ENCODE assay signal across 12 cellular contexts in genomic region chr10:68469838-68470237, GRCh38. TPM values are rescaled to one million over a fixed set of nuclear protein-coding genes. Genes with fewer than 3 reads are reported as not detected.
DNase-seq lines count a peak whose midpoint lies in the region; ATAC-seq and TF ChIP-seq lines count a peak whose summit lies in the region.
"Had no signal": no experiment of that assay in that cellular context is flagged by ENCODE, and none has a peak within 500 bp of the region (broad histone marks: within the 10 kb centered on the region; RNA-seq: fewer than 3 reads in every experiment).

No MANE protein-coding gene starts in this region.

- no peak overlapping the region for H3K9ac ChIP-seq in fibroblast of lung (ENCODE audit: insufficient read depth, low read length)

- intact Hi-C loops in cardiac septum (cut with DNase I) (loop anchor here (10.0 kb wide), 1 partner anchor 65 kb away; the partner anchor contains the start of gene RUFY2), PC-9 (cut with micrococcal nuclease; ENCODE audit: unreplicated experiment) (no loop called here), left lung (cut with DNase I) (no loop called here)

- TF ChIP-seq CTCF in cardiac muscle cell (IDR thresholded peaks at IDR 0.05; ENCODE audit: low read depth, low read length) (no peak), PC-9 (conservative IDR thresholded peaks at IDR 0.05) (no peak), fibroblast of lung (conservative IDR thresholded peaks at IDR 0.05 in 1 of 2, IDR thresholded peaks at IDR 0.05 in 1 of 2; ENCODE audit: low read depth in 1 of 2, low read length in 2 of 2) (no peak), GM20000 (IDR thresholded peaks at IDR 0.05; ENCODE audit: extremely low read depth, missing control alignments) (no peak), left lung (IDR thresholded peaks at IDR 0.05) (no peak)

- H3K9me2 ChIP-seq in PC-9 (ENCODE audit: insufficient read depth) = no peaks in the 10 kb centered on the region

- H3K27me3 ChIP-seq in cardiac muscle cell (no peaks in the 10 kb centered on the region), PC-9 (ENCODE audit: insufficient read depth, low read depth) (no peaks in the 10 kb centered on the region), fibroblast of lung (ENCODE audit: control insufficient read depth, insufficient read depth, low read length) (no peaks in the 10 kb centered on the region), left lung (no peaks in the 10 kb centered on the region)
- H3K27me3 ChIP-seq: brain microvascular endothelial cell had no signal

- DNase-seq in cardiac muscle cell (ENCODE audit: low read depth in 1 of 2, low spot score in 1 of 2) (no peak), cardiac septum (ENCODE audit: low spot score) (no peak), PC-9 (no peak), fibroblast of lung (ENCODE audit: low read depth in 2 of 2) (no peak), kidney tubule cell (ENCODE audit: low spot score) (no peak), GM20000 (ENCODE audit: low spot score) (no peak), left lung (no peak)
- no peak for DNase-seq in stimulated activated naive CD4-positive, alpha-beta T cell (lab: John Stamatoyannopoulos, UW)
- DNase-seq: brain microvascular endothelial cell, C1 segment of cervical spinal cord, NCI-H2029 treated with DMSO at 0.1 percent for 48 hours, small intestine had no signal

- H3F3A ChIP-seq in PC-9 (ENCODE audit: insufficient read depth, low read depth) = peaks cover 12% of the 10 kb centered on the region

- no peak overlapping the region for H2AFZ ChIP-seq in PC-9
- no peak overlapping the region for H2AFZ ChIP-seq in fibroblast of lung (ENCODE audit: low read length)

- BruUV-seq in PC-9 (replicated peaks; lab: Mats Ljungman, UMichigan) = no TSS peak

- H3K4me1 ChIP-seq in cardiac muscle cell (ENCODE audit: low read depth) (no peaks in the 10 kb centered on the region), PC-9 (replicated peaks; ENCODE audit: insufficient read depth) (peaks cover 15% of the 10 kb centered on the region), fibroblast of lung (ENCODE audit: control insufficient read depth, extremely low read depth, insufficient read depth, low read length) (no peaks in the 10 kb centered on the region), left lung (peaks cover 6 to 22% of the 10 kb centered on the region in 2 donors)

- H3K36me3 ChIP-seq in cardiac muscle cell = peaks cover 17% of the 10 kb centered on the region
- no peaks in the 10 kb centered on the region for H3K36me3 ChIP-seq in PC-9 (ENCODE audit: low read depth)
- H3K36me3 ChIP-seq in fibroblast of lung (ENCODE audit: control insufficient read depth, insufficient read depth, low read length) = no peaks in the 10 kb centered on the region
- peaks cover 0 to 23% of the 10 kb centered on the region in 2 donors for H3K36me3 ChIP-seq in left lung
- H3K36me3 ChIP-seq: brain microvascular endothelial cell had no signal

- CTCF ChIA-PET in PC-9 (lab: Charles Lee) = no interaction called here

- H3K27ac ChIP-seq in cardiac muscle cell (no peak overlapping the region), PC-9 (no peak overlapping the region), fibroblast of lung (ENCODE audit: insufficient read depth, low read length) (no peak overlapping the region), left lung (no peak overlapping the region)
- H3K27ac ChIP-seq: brain microvascular endothelial cell had no signal

- peak overlapping the region; percentile 64 for H3K4me3 ChIP-seq in cardiac muscle cell
- no peak overlapping the region for H3K4me3 ChIP-seq in PC-9
- peak overlapping the region in 3 of 4 experiments; percentile 86 to 91 (median 87) for H3K4me3 ChIP-seq in fibroblast of lung (replicated peaks in 1 of 4; ENCODE audit: control extremely low read depth in 1 of 4, insufficient read depth in 1 of 4, low read depth in 3 of 4, low read length in 4 of 4)
- no peak overlapping the region for H3K4me3 ChIP-seq in left lung

- H3K4me2 ChIP-seq in PC-9 = peak overlapping the region; percentile 93
- H3K4me2 ChIP-seq in fibroblast of lung (ENCODE audit: extremely low read depth, insufficient read depth, low read length) = peak overlapping the region; percentile 94

- H3K79me2 ChIP-seq in PC-9 (ENCODE audit: low read depth) (peaks cover 26% of the 10 kb centered on the region), fibroblast of lung (ENCODE audit: control insufficient read depth, insufficient read depth, low read length) (peaks cover 18% of the 10 kb centered on the region)

- no peaks in the 10 kb centered on the region for H3K9me3 ChIP-seq in cardiac muscle cell (ENCODE audit: low read depth)
- no peaks in the 10 kb centered on the region for H3K9me3 ChIP-seq in PC-9 (ENCODE audit: insufficient read depth, low read depth)
- H3K9me3 ChIP-seq in fibroblast of lung (ENCODE audit: control insufficient read depth, insufficient read depth, low read depth, low read length) = no peaks in the 10 kb centered on the region
- H3K9me3 ChIP-seq in left lung = no peaks in the 10 kb centered on the region

- POLR2A ChIA-PET in PC-9 (lab: Charles Lee; ENCODE audit: unreplicated experiment) = no interaction called here

- H4K20me1 ChIP-seq in PC-9 (ENCODE audit: insufficient read depth) (no peaks in the 10 kb centered on the region), fibroblast of lung (ENCODE audit: control insufficient read depth, extremely low read depth, insufficient read depth, low read length) (no peaks in the 10 kb centered on the region)

- ATAC-seq in left lung = no peak

RNA-seq across cellular contexts. Expression of gene DNA2, which starts 1.9 kb away (rescaled TPM):
- 5.4 and 8.1 TPM in 2 replicates for total RNA-seq in cardiac muscle cell
- polyA plus RNA-seq in cardiac muscle cell = 3.4 and 4.0 TPM in 2 replicates
- 3.5 TPM for total RNA-seq in cardiac septum
- 27.5 and 33.4 TPM in 2 replicates for total RNA-seq in PC-9 (2021)
- total RNA-seq in fibroblast of lung = 5.6 and 6.4 TPM in 2 replicates
- 2.6 and 5.7 TPM in 2 replicates for polyA plus RNA-seq in fibroblast of lung
- 1.4 and 3.3 TPM in 2 replicates for polyA plus RNA-seq in fibroblast of lung (2012)
- polyA minus RNA-seq in fibroblast of lung (ENCODE audit: low replicate concordance) = not detected in 2 replicates
- total RNA-seq in left lung = 1 to 10 TPM; 7.2 to 8.7 TPM

RNA-seq across cellular contexts. Expression of gene SLC25A16, which starts 57.5 kb away (rescaled TPM):
- total RNA-seq in cardiac muscle cell (3.8 and 4.7 TPM in 2 replicates), cardiac septum (16.5 TPM), PC-9 (2021) (12.6 and 20.3 TPM in 2 replicates), fibroblast of lung (8.2 and 15.7 TPM in 2 replicates), left lung (10 to 100 TPM; 33.6 to 38.1 TPM)
- polyA plus RNA-seq in cardiac muscle cell (6.0 and 7.6 TPM in 2 replicates), fibroblast of lung (24.1 and 29.5 TPM in 2 replicates)
- 12.8 and 13.9 TPM in 2 replicates for polyA plus RNA-seq in fibroblast of lung (2012)
- polyA minus RNA-seq in fibroblast of lung (ENCODE audit: low replicate concordance) = 2.5 and 3.1 TPM in 2 replicates

Comparison
In these comparisons a context has a peak if more than half of its experiments do, and no peak if none do; other contexts are left out.
1. H3K4me3 ChIP-seq: peak in cardiac muscle cell (single experiment) and fibroblast of lung (3 of 4); none in PC-9 (single experiment) and left lung (0 of 2).